Comparison of ENCODE assay signal across 8 cellular contexts in the genomic region with DNA sequence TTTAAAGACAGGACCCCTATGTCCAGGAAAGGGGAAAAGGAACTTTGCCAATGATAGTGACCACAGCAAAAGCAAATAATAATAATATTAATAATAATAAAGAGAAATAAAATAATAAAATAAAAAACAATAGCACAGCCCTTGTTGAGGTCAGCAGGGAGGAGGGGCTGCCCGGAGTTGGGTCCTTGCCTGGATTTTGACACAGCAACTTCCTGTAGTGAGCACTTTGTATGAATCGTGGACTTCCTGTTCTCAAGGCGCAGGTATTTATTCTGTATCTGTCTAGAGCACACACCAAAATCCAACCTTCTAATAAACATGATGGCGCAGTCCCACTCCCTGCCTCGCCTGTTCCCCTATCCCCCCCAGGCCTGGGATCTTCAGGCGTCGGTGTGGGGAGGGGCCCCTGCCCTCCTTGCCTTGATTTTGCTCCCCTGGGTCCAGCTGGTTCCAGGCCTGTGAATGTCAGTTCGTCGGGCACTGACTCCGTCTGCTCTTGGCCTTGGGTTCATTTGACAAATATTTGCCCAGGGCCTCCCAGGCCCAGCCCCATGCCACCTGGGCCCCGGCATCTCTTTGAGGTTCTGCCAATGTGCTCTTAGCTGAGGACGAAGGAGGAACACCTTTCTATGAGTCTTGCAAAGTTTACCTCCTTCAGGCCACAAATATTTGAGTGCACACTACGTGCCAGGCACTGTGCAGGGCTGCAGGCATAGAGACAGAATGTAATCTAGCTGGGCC. TPM values are rescaled to one million over a fixed set of nuclear protein-coding genes. Genes with fewer than 3 reads are reported as not detected.
DNase-seq lines count a peak whose midpoint lies in the region; ATAC-seq, FAIRE-seq and TF ChIP-seq lines count a peak whose summit lies in the region.

No MANE protein-coding gene starts in this region.

- H3K56ac ChIP-seq in H9 (ENCODE audit: insufficient read length, low read depth, low read length), result no peak overlapping the region

- ATAC-seq in activated CD4-positive, alpha-beta T cell treated with anti-CD3 and anti-CD28 coated beads for 36 hours, result no peak

- H4K91ac ChIP-seq in H9 (ENCODE audit: insufficient read length, low read depth, low read length), result no peak overlapping the region

- no peak overlapping the region for H2BK15ac ChIP-seq in H9 (ENCODE audit: low read depth, low read length)

- H3K4me1 Mint-ChIP-seq in activated CD4-positive, alpha-beta T cell treated with anti-CD3 and anti-CD28 coated beads for 36 hours, result peaks cover 51% of the 10 kb centered on the region
- peaks cover 39% of the 10 kb centered on the region for H3K4me1 Mint-ChIP-seq in activated T-helper 2 cell treated with anti-CD3 and anti-CD28 coated beads, Interferon-gamma antibody, Interleukin-2, Interleukin-4, amounts not matched to agents 10 μg/mL and 5 μg/mL and 100 μg/mL, durations not matched to agents 14 hours and 24 hours and 36 hours (ENCODE audit: low read depth)
- H3K4me1 Mint-ChIP-seq in H9, result peaks cover 6 to 25% of the 10 kb centered on the region in 2 experiments

- H3K9me3 ChIP-seq in stomach (no peaks in the 10 kb centered on the region), H9 (ENCODE audit: control insufficient read depth, low read depth, low read length) (no peaks in the 10 kb centered on the region)

- H2AFZ ChIP-seq in H9 (ENCODE audit: low read length), result no peak overlapping the region

- no peak overlapping the region for H3K23ac ChIP-seq in H9 (ENCODE audit: insufficient read length, low read depth, low read length)

- H3K4me1 ChIP-seq in stomach (peaks cover 46 to 86% (median 77%) of the 10 kb centered on the region in 4 donors), H9 (ENCODE audit: insufficient read depth, low read length) (no peaks in the 10 kb centered on the region; the same call in 1 of the 2 replicates)

- POLR2A ChIA-PET in activated CD4-positive, alpha-beta T cell treated with anti-CD3 and anti-CD28 coated beads for 36 hours (lab: Charles Lee), result interaction anchor here (1.1 kb wide), 1 partner anchor 15 kb away, joined by 3 read pairs; no protein-coding TSS in a partner anchor

- H2BK120ac ChIP-seq in H9 (ENCODE audit: low read depth, low read length, poor library complexity, severe bottlenecking), result no peak overlapping the region

- CTCF ChIA-PET in activated CD4-positive, alpha-beta T cell treated with anti-CD3 and anti-CD28 coated beads for 36 hours (lab: Charles Lee), result interaction anchor here (0.7 to 4.1 kb wide), 2 partner anchors 13 to 113 kb away, joined by 3 to 11 read pairs; a partner anchor contains a TSS

- H3K14ac ChIP-seq in H9 (ENCODE audit: insufficient read depth, low read length), result no peak overlapping the region

- H3K27me3 ChIP-seq in stomach, result no peaks in the 10 kb centered on the region
- H3K27me3 ChIP-seq in H9 (ENCODE audit: insufficient read depth, low read length), result no peaks in the 10 kb centered on the region

- H3K4me3 Mint-ChIP-seq in activated CD4-positive, alpha-beta T cell treated with anti-CD3 and anti-CD28 coated beads for 36 hours, result no peak overlapping the region
- no peak overlapping the region for H3K4me3 Mint-ChIP-seq in activated T-helper 2 cell treated with anti-CD3 and anti-CD28 coated beads, Interferon-gamma antibody, Interleukin-2, Interleukin-4, amounts not matched to agents 10 μg/mL and 5 μg/mL and 100 μg/mL, durations not matched to agents 14 hours and 24 hours and 36 hours (ENCODE audit: low read depth)
- H3K4me3 Mint-ChIP-seq in H9, result no peak overlapping the region

- H4K5ac ChIP-seq in H9 (ENCODE audit: insufficient read length, low read depth, low read length), result no peak overlapping the region

- H3K9ac ChIP-seq in H9 (ENCODE audit: extremely low read depth, insufficient read length, low read length), result no peak overlapping the region

- no peak overlapping the region for H3K4me2 ChIP-seq in H9 (ENCODE audit: insufficient read depth, insufficient read length, low read length)

- no peak overlapping the region for H4K8ac ChIP-seq in H9 (replicated peaks; ENCODE audit: insufficient read length, low read depth, low read length)

- peak overlapping the region; percentile 64 for H3K27ac Mint-ChIP-seq in activated CD4-positive, alpha-beta T cell treated with anti-CD3 and anti-CD28 coated beads for 36 hours
- H3K27ac Mint-ChIP-seq in activated T-helper 2 cell treated with anti-CD3 and anti-CD28 coated beads, Interferon-gamma antibody, Interleukin-2, Interleukin-4, amounts not matched to agents 10 μg/mL and 5 μg/mL and 100 μg/mL, durations not matched to agents 14 hours and 24 hours and 36 hours, result peak overlapping the region; percentile 57
- H3K27ac Mint-ChIP-seq in H9, result peak overlapping the region in 1 of 3 experiments; percentile 63; a peak in 2 of 7 replicates

- no peaks in the 10 kb centered on the region for H4K20me1 ChIP-seq in H9 (ENCODE audit: control insufficient read depth, insufficient read depth, insufficient read length)

- H3K18ac ChIP-seq in H9 (ENCODE audit: insufficient read length, low read depth, low read length), result no peak overlapping the region

- H2AK5ac ChIP-seq in H9 (ENCODE audit: insufficient read length, low read length), result no peak overlapping the region

- H2BK5ac ChIP-seq in H9 (ENCODE audit: insufficient read length, low read length), result no peak overlapping the region

- no peaks in the 10 kb centered on the region for H3K27me3 Mint-ChIP-seq in activated CD4-positive, alpha-beta T cell treated with anti-CD3 and anti-CD28 coated beads for 36 hours
- no peaks in the 10 kb centered on the region for H3K27me3 Mint-ChIP-seq in activated T-helper 2 cell treated with anti-CD3 and anti-CD28 coated beads, Interferon-gamma antibody, Interleukin-2, Interleukin-4, amounts not matched to agents 10 μg/mL and 5 μg/mL and 100 μg/mL, durations not matched to agents 14 hours and 24 hours and 36 hours (ENCODE audit: low read depth)
- no peaks in the 10 kb centered on the region for H3K27me3 Mint-ChIP-seq in H9 (ENCODE audit: low read depth)

- H3K9me3 Mint-ChIP-seq in activated CD4-positive, alpha-beta T cell treated with anti-CD3 and anti-CD28 coated beads for 36 hours (ENCODE audit: low read depth), result no peaks in the 10 kb centered on the region
- no peaks in the 10 kb centered on the region for H3K9me3 Mint-ChIP-seq in activated T-helper 2 cell treated with anti-CD3 and anti-CD28 coated beads, Interferon-gamma antibody, Interleukin-2, Interleukin-4, amounts not matched to agents 10 μg/mL and 5 μg/mL and 100 μg/mL, durations not matched to agents 14 hours and 24 hours and 36 hours
- H3K9me3 Mint-ChIP-seq in H9, result no peaks in the 10 kb centered on the region

- no peak for TF ChIP-seq CTCF in stomach (IDR thresholded peaks at IDR 0.05)
- no peak for TF ChIP-seq CTCF in H9 (conservative IDR thresholded peaks at IDR 0.05)

- 16 to 32% (median 24%) methylated on average over 13 of the region's 13 CpGs for WGBS in stomach, 5 donors
- no CpG with 5 or more reads among the region's 13 CpGs for WGBS in H9 (ENCODE audit: extremely low coverage, insufficient read length, low lambda C conversion rate)

- no peaks in the 10 kb centered on the region for H3K23me2 ChIP-seq in H9 (ENCODE audit: insufficient read length, low read depth, low read length, poor library complexity, severe bottlenecking)

- no peaks in the 10 kb centered on the region for H3K79me2 ChIP-seq in H9 (ENCODE audit: insufficient read depth, low read length)

- no peak for DNase-seq in activated CD4-positive, alpha-beta T cell treated with anti-CD3 and anti-CD28 coated beads for 36 hours
- DNase-seq in activated CD4-positive, alpha-beta T cell treated with anti-CD3 and anti-CD28 coated beads for 48 hours, result no peak
- DNase-seq in activated T-helper 2 cell treated with anti-CD3 and anti-CD28 coated beads, Interferon-gamma antibody, Interleukin-2, Interleukin-4, amounts not matched to agents 10 μg/mL and 5 μg/mL and 100 μg/mL, durations not matched to agents 14 hours and 24 hours and 36 hours (ENCODE audit: low spot score), result no peak
- DNase-seq in islet precursor cell (peak; percentile 43), stomach (peak; percentile 92), H9 (no peak), GM12892 (ENCODE audit: insufficient read length) (no peak)
- DNase-seq in stimulated activated CD4-positive, alpha-beta T cell treated with anti-CD3 and anti-CD28 coated beads, Interleukin-4, amount 100 ng/mL, for 1 hour, result no peak

- TF ChIP-seq POLR2A in stomach (IDR thresholded peaks at IDR 0.05), result no peak
- no peak; the same call in 1 of the 2 replicates for TF ChIP-seq POLR2A in GM12892 (IDR thresholded peaks at IDR 0.05; ENCODE audit: low read depth, low read length)

- H3K36me3 ChIP-seq in stomach, result peaks cover 35 to 62% (median 57%) of the 10 kb centered on the region in 4 donors

- no peak overlapping the region for H2BK20ac ChIP-seq in H9 (ENCODE audit: low read depth, low read length, poor library complexity, severe bottlenecking)

- no peaks in the 10 kb centered on the region for H3K79me1 ChIP-seq in H9 (ENCODE audit: insufficient read depth, low read depth, low read length, poor library complexity, severe bottlenecking)

- peaks cover 21% of the 10 kb centered on the region for H3K36me3 Mint-ChIP-seq in activated CD4-positive, alpha-beta T cell treated with anti-CD3 and anti-CD28 coated beads for 36 hours (ENCODE audit: low read depth)
- H3K36me3 Mint-ChIP-seq in activated T-helper 2 cell treated with anti-CD3 and anti-CD28 coated beads, Interferon-gamma antibody, Interleukin-2, Interleukin-4, amounts not matched to agents 10 μg/mL and 5 μg/mL and 100 μg/mL, durations not matched to agents 14 hours and 24 hours and 36 hours (ENCODE audit: low read depth), result peaks cover 51% of the 10 kb centered on the region
- H3K36me3 Mint-ChIP-seq in H9 (ENCODE audit: insufficient read depth in 1 of 3, low read depth in 3 of 3), result peaks cover 19 to 50% (median 45%) of the 10 kb centered on the region in 3 experiments

- intact Hi-C loops in activated CD4-positive, alpha-beta T cell treated with anti-CD3 and anti-CD28 coated beads for 36 hours (cut with DNase I, micrococcal nuclease), result no loop called here
- intact Hi-C loops in activated T-helper 2 cell treated with anti-CD3 and anti-CD28 coated beads, Interferon-gamma antibody, Interleukin-2, Interleukin-4, amounts not matched to agents 10 μg/mL and 5 μg/mL and 100 μg/mL, durations not matched to agents 14 hours and 24 hours and 36 hours (cut with micrococcal nuclease), result no loop called here
- intact Hi-C loops in stomach (cut with DNase I; ENCODE audit: low total_unique reads), result no loop called here

- H3T11ph ChIP-seq in H9 (ENCODE audit: low read length), result no peak overlapping the region

- H3K4ac ChIP-seq in H9 (ENCODE audit: low read depth, low read length), result no peak overlapping the region

- no peak overlapping the region for H3K4me3 ChIP-seq in stomach

- H3K27ac ChIP-seq in stomach (peak overlapping the region; percentile 83 to 93 (median 85)), H9 (ENCODE audit: insufficient read length, low read depth, low read length) (no peak overlapping the region)

- no peak for TF ChIP-seq EP300 in stomach (IDR thresholded peaks at IDR 0.05)

- no peak for FAIRE-seq in GM12892 (lab: Jason Lieb, UNC)

- H2BK12ac ChIP-seq in H9 (ENCODE audit: insufficient read length, low read depth, low read length), result no peak overlapping the region

RNA-seq across cellular contexts. Expression of a gene that starts 13.9 kb away (rescaled TPM):
- 10 to 100 TPM; 37.8 to 39.1 TPM for total RNA-seq in activated CD4-positive, alpha-beta T cell treated with anti-CD3 and anti-CD28 coated beads for 36 hours
- total RNA-seq in activated T-helper 2 cell treated with anti-CD3 and anti-CD28 coated beads, Interferon-gamma antibody, Interleukin-2, Interleukin-4, amounts not matched to agents 10 μg/mL and 5 μg/mL and 100 μg/mL, durations not matched to agents 14 hours and 24 hours and 36 hours, result 76.7 and 82.9 TPM in 2 replicates
- total RNA-seq in stomach, result 100 to 1,000 TPM in 3 of 5 donors, 10 to 100 TPM in 2; 40.0 to 253 (median 149) TPM
- polyA plus RNA-seq in stomach, result 10 to 100 TPM; 45.6 to 83.2 (median 68.4) TPM
- total RNA-seq in H9 (2021), result 37.0 and 40.6 TPM in 2 replicates
- polyA plus RNA-seq in GM12892 (2012; ENCODE audit: missing spikeins), result 25.0 TPM

RNA-seq across cellular contexts. Expression of a gene that starts 56.0 kb away (rescaled TPM):
- total RNA-seq in activated CD4-positive, alpha-beta T cell treated with anti-CD3 and anti-CD28 coated beads for 36 hours, result 1 to 10 TPM; 6.4 to 6.9 TPM
- 11.1 and 12.2 TPM in 2 replicates for total RNA-seq in activated T-helper 2 cell treated with anti-CD3 and anti-CD28 coated beads, Interferon-gamma antibody, Interleukin-2, Interleukin-4, amounts not matched to agents 10 μg/mL and 5 μg/mL and 100 μg/mL, durations not matched to agents 14 hours and 24 hours and 36 hours
- total RNA-seq in stomach (1 to 10 TPM in 4 of 5 donors, under 1 TPM in 1; 0.58 to 8.4 (median 3.1) TPM), H9 (2021) (16.5 and 16.9 TPM in 2 replicates)
- 10 to 100 TPM in 2 of 3 donors, 1 to 10 TPM in 1; 8.9 to 17.0 (median 11.7) TPM for polyA plus RNA-seq in stomach
- 14.1 TPM for polyA plus RNA-seq in GM12892 (2012; ENCODE audit: missing spikeins)

RNA-seq across cellular contexts. Expression of a gene that starts 56.3 kb away (rescaled TPM):
- total RNA-seq in activated CD4-positive, alpha-beta T cell treated with anti-CD3 and anti-CD28 coated beads for 36 hours, result 10 to 100 TPM; 18.2 to 20.7 TPM
- 52.2 and 54.0 TPM in 2 replicates for total RNA-seq in activated T-helper 2 cell treated with anti-CD3 and anti-CD28 coated beads, Interferon-gamma antibody, Interleukin-2, Interleukin-4, amounts not matched to agents 10 μg/mL and 5 μg/mL and 100 μg/mL, durations not matched to agents 14 hours and 24 hours and 36 hours
- total RNA-seq in stomach (100 to 1,000 TPM in 1 of 5 donors, 10 to 100 TPM in 3, 1 to 10 TPM in 1; 8.7 to 267 (median 13.2) TPM), H9 (2021) (32.7 and 34.7 TPM in 2 replicates)
- polyA plus RNA-seq in stomach, result 10 to 100 TPM in 1 of 3 donors, 1 to 10 TPM in 2; 4.7 to 10.7 (median 7.5) TPM
- polyA plus RNA-seq in GM12892 (2012; ENCODE audit: missing spikeins), result 14.1 TPM

Comparison
In these comparisons a context has a peak if more than half of its experiments do, and no peak if none do; other contexts are left out.
1. DNase-seq: peak in islet precursor cell (single experiment) and stomach (single experiment); none in activated CD4-positive, alpha-beta T cell treated with anti-CD3 and anti-CD28 coated beads for 36 hours (single experiment), activated CD4-positive, alpha-beta T cell treated with anti-CD3 and anti-CD28 coated beads for 48 hours (single experiment), activated T-helper 2 cell treated with anti-CD3 and anti-CD28 coated beads, Interferon-gamma antibody, Interleukin-2, Interleukin-4, amounts not matched to agents 10 μg/mL and 5 μg/mL and 100 μg/mL, durations not matched to agents 14 hours and 24 hours and 36 hours (single experiment), H9 (single experiment), GM12892 (single experiment) and stimulated activated CD4-positive, alpha-beta T cell treated with anti-CD3 and anti-CD28 coated beads, Interleukin-4, amount 100 ng/mL, for 1 hour (single experiment).